14 cellular contexts compared by ENCODE assay signal in the genomic region with DNA sequence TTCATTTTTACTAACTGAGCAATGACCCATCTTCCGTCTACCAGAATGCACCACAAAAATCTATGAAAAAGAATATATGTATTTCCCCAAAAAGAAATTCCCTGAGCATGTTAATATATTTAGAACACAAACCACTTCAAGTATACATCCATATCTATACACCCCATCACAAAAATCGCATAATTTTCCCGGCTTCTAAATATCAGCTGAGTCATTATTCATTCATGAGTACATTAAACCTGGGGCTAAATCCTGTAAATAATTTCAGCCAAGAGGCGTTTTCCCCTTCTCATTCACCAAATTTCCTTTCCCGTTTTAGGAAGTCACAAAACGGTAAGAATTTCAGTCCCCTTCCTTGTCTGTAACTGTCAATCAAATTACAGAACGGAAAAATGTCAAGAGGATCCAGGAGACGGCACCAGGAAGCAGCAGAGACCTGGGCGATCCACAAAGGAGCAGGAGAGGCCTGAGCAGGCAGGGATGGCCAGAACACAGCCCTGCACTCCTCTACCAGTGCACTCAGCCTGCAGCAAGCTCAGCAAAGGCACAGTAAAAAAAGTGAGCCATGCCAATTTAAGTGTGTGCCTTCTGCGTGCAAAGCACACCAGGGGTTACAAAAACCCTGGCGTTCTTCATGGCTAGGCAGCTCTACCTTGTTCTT.
DNase-seq lines count a peak whose midpoint lies in the region; ATAC-seq and TF ChIP-seq lines count a peak whose summit lies in the region.
"Had no signal": no experiment of that assay in that cellular context is flagged by ENCODE, and none has a peak within 500 bp of the region (broad histone marks: within the 10 kb centered on the region; RNA-seq: fewer than 3 reads in every experiment).

No MANE protein-coding gene starts in this region.

- no peak overlapping the region for H4K91ac ChIP-seq in neuronal stem cell (ENCODE audit: low read depth, low read length, poor library complexity)

- H3K9me3 ChIP-seq in neuronal stem cell (replicated peaks in 1 of 2; ENCODE audit: control insufficient read depth in 2 of 2, insufficient read depth in 1 of 2, low read depth in 1 of 2, low read length in 2 of 2): no peaks in the 10 kb centered on the region
- H3K9me3 ChIP-seq in testis: no peaks in the 10 kb centered on the region

- H3K4ac ChIP-seq in neuronal stem cell (ENCODE audit: low read length): no peak overlapping the region

- H3K27me3 ChIP-seq in dorsolateral prefrontal cortex: no peaks in the 10 kb centered on the region
- no peaks in the 10 kb centered on the region for H3K27me3 ChIP-seq in neuronal stem cell (ENCODE audit: control insufficient read depth in 3 of 3, insufficient read depth in 3 of 3, low read depth in 1 of 3, low read length in 3 of 3)
- H3K27me3 ChIP-seq in testis: no peaks in the 10 kb centered on the region

- H3K4me2 ChIP-seq in neuronal stem cell (ENCODE audit: insufficient read depth, low read length, poor library complexity, severe bottlenecking): no peak overlapping the region
- H3K4me2 ChIP-seq: smooth muscle cell had no signal

- no peak for TF ChIP-seq POLR2A in testis (IDR thresholded peaks at IDR 0.05)

- peaks cover 0 to 7% of the 10 kb centered on the region in 2 donors for H3K4me1 ChIP-seq in neuronal stem cell (ENCODE audit: control insufficient read depth in 2 of 2, insufficient read depth in 1 of 2, low read depth in 1 of 2, low read length in 2 of 2)
- no peaks in the 10 kb centered on the region for H3K4me1 ChIP-seq in testis

- peak overlapping the region; percentile 39 for H3K23ac ChIP-seq in neuronal stem cell (ENCODE audit: low read depth, low read length, poor library complexity)

- peak overlapping the region; percentile 57 for H3K9ac ChIP-seq in neuronal stem cell (ENCODE audit: low read depth, low read length, poor library complexity)

- TF ChIP-seq CTCF in dorsolateral prefrontal cortex (IDR thresholded peaks at IDR 0.05 in 54 of 56, conservative IDR thresholded peaks at IDR 0.05 in 2 of 56; ENCODE audit: low read depth in 1 of 56, partially characterized antibody in 56 of 56) (no peak), testis (IDR thresholded peaks at IDR 0.05) (no peak)

- H2BK12ac ChIP-seq in neuronal stem cell (ENCODE audit: low read length): no peak overlapping the region

- H3K36me3 ChIP-seq in neuronal stem cell (replicated peaks in 1 of 2; ENCODE audit: control insufficient read depth in 2 of 2, insufficient read depth in 2 of 2, low read length in 2 of 2) (no peaks in the 10 kb centered on the region), testis (ENCODE audit: low read depth, missing control alignments) (no peaks in the 10 kb centered on the region)
- H3K36me3 ChIP-seq: WERI-Rb-1 had no signal

- intact Hi-C loops in dorsolateral prefrontal cortex (cut with DNase I): no loop called here
- intact Hi-C loops in testis (cut with DNase I; ENCODE audit: low total_unique reads): no loop called here

- ATAC-seq in HG03139 (IDR thresholded peaks at IDR 0.05; ENCODE audit: unreplicated experiment) (no peak), GM19395 (IDR thresholded peaks at IDR 0.05; ENCODE audit: unreplicated experiment) (no peak)
- ATAC-seq: stimulated activated naive CD8-positive, alpha-beta T cell treated with anti-CD3 and anti-CD28 coated beads, Interleukin-15, Interleukin-2, amounts not matched to agents 100 U/mL and 50 U/mL, for 24 hours had no signal

- H3K4me3 ChIP-seq in dorsolateral prefrontal cortex (peak overlapping the region in 19 of 59 donors; percentile 3 to 26 (median 15)), neuronal stem cell (ENCODE audit: low read length in 2 of 2) (no peak overlapping the region), testis (no peak overlapping the region)
- H3K4me3 ChIP-seq: smooth muscle cell had no signal

- no peak overlapping the region for H3K18ac ChIP-seq in neuronal stem cell (ENCODE audit: low read length)

- H2BK5ac ChIP-seq in neuronal stem cell (ENCODE audit: low read length): no peak overlapping the region

- 100% methylated on average over 2 of the region's 11 CpGs; no CpG with 5 or more reads in 1 of the 2 donors for WGBS in neuronal stem cell (ENCODE audit: extremely low coverage in 2 of 2, insufficient read length in 2 of 2, insufficient replicate concordance in 1 of 2), 2 donors
- WGBS in testis, 2 donors: 80 to 84% methylated on average over 11 of the region's 11 CpGs

- DNase-seq in EH (ENCODE audit: low read depth) (peak; percentile 25), NCI-H1092 (lab: John Stamatoyannopoulos, UW) (peak; percentile 40), dorsolateral prefrontal cortex (peak in 2 of 10 donors; percentile 43 to 57), neuronal stem cell (ENCODE audit: low spot score) (no peak), testis (no peak), MV-4-11 (lab: John Stamatoyannopoulos, UW) (no peak)
- DNase-seq: activated gamma-delta T cell treated with Interleukin-2 at 50 U/mL for 16 hours; occipital lobe; stimulated activated naive CD8-positive, alpha-beta T cell treated with anti-CD3 and anti-CD28 coated beads, Interleukin-15, Interleukin-2, amounts not matched to agents 100 U/mL and 50 U/mL, for 24 hours; WERI-Rb-1 had no signal

- H2BK120ac ChIP-seq in neuronal stem cell (ENCODE audit: low read depth, low read length): no peak overlapping the region

- H2AK5ac ChIP-seq in neuronal stem cell (ENCODE audit: low read depth, low read length): no peak overlapping the region

- H3K27ac ChIP-seq in dorsolateral prefrontal cortex (peak overlapping the region in 54 of 59 donors; percentile 1 to 80 (median 60)), neuronal stem cell (replicated peaks; ENCODE audit: low read length) (no peak overlapping the region), testis (no peak overlapping the region)
- H3K27ac ChIP-seq: HL-60, WERI-Rb-1 had no signal

- H3K14ac ChIP-seq in neuronal stem cell (ENCODE audit: low read length): no peak overlapping the region

- no peak overlapping the region for H2BK15ac ChIP-seq in neuronal stem cell (ENCODE audit: low read length)

- no peaks in the 10 kb centered on the region for H3K79me1 ChIP-seq in neuronal stem cell (ENCODE audit: low read depth, low read length)

- H4K8ac ChIP-seq in neuronal stem cell (ENCODE audit: low read depth, low read length): no peak overlapping the region

- H2AFZ ChIP-seq in neuronal stem cell (ENCODE audit: low read length): no peak overlapping the region

Comparison
In these comparisons a context has a peak if more than half of its experiments do, and no peak if none do; other contexts are left out.
1. DNase-seq: peak in EH (single experiment) and NCI-H1092 (single experiment); none in neuronal stem cell (single experiment), testis (single experiment) and MV-4-11 (single experiment).
2. H3K27ac ChIP-seq: peak in dorsolateral prefrontal cortex (54 of 59); none in neuronal stem cell (single experiment) and testis (0 of 2).